17 cellular contexts compared by ENCODE assay signal in genomic region chr20:55740076-55740475, GRCh38.
A peak's percentile ranks its signal among the peaks of the same experiment; 100 is the strongest.
DNase-seq lines count a peak whose midpoint lies in the region; ATAC-seq and TF ChIP-seq lines count a peak whose summit lies in the region.
"Had no signal": no experiment of that assay in that cellular context is flagged by ENCODE, and none has a peak within 500 bp of the region (broad histone marks: within the 10 kb centered on the region; RNA-seq: fewer than 3 reads in every experiment).

No MANE protein-coding gene starts in this region.

- H2AFZ ChIP-seq in mammary epithelial cell (ENCODE audit: low read depth, low read length) (no peak overlapping the region), neuronal stem cell (ENCODE audit: low read length) (peak overlapping the region; percentile 44)
- H2AFZ ChIP-seq: GM23338 had no signal

- no peak overlapping the region for H3K14ac ChIP-seq in neuronal stem cell (ENCODE audit: low read length)

- H3K23ac ChIP-seq in neuronal stem cell (ENCODE audit: low read depth, low read length, poor library complexity), result no peak overlapping the region

- no peaks in the 10 kb centered on the region for H3K79me1 ChIP-seq in neuronal stem cell (ENCODE audit: low read depth, low read length)

- TF ChIP-seq POLR2A in breast epithelium (IDR thresholded peaks at IDR 0.05), result no peak

- H3K27me3 ChIP-seq in mammary epithelial cell (ENCODE audit: insufficient read depth, low read length), result no peaks in the 10 kb centered on the region
- H3K27me3 ChIP-seq in breast epithelium, result no peaks in the 10 kb centered on the region
- no peaks in the 10 kb centered on the region for H3K27me3 ChIP-seq in foreskin keratinocyte
- no peaks in the 10 kb centered on the region for H3K27me3 ChIP-seq in neuronal stem cell (ENCODE audit: control insufficient read depth in 3 of 3, insufficient read depth in 3 of 3, low read depth in 1 of 3, low read length in 3 of 3)
- H3K27me3 ChIP-seq: BLaER1 had no signal

- H3K27ac ChIP-seq in mammary epithelial cell (ENCODE audit: insufficient read depth, low read depth, low read length) (no peak overlapping the region), breast epithelium (no peak overlapping the region), foreskin keratinocyte (no peak overlapping the region), neuronal stem cell (replicated peaks; ENCODE audit: low read length) (no peak overlapping the region)
- H3K27ac ChIP-seq: 22Rv1, BLaER1, C4-2B had no signal

- no peak overlapping the region for H3K4ac ChIP-seq in neuronal stem cell (ENCODE audit: low read length)

- H2BK15ac ChIP-seq in neuronal stem cell (ENCODE audit: low read length), result no peak overlapping the region

- dilution Hi-C loops in mammary epithelial cell (cut with HindIII; ENCODE audit: low sequenced_read_pairs), result no loop called here

- H3K9ac ChIP-seq in mammary epithelial cell (ENCODE audit: insufficient read depth, low read length) (no peak overlapping the region), neuronal stem cell (ENCODE audit: low read depth, low read length, poor library complexity) (no peak overlapping the region)
- H3K9ac ChIP-seq: BLaER1 had no signal

- no peak overlapping the region for H2BK5ac ChIP-seq in neuronal stem cell (ENCODE audit: low read length)

- BruUV-seq in mammary epithelial cell (replicated peaks; lab: Mats Ljungman, UMichigan), result no TSS peak

- H3K4me3 ChIP-seq in mammary epithelial cell (replicated peaks in 1 of 3; ENCODE audit: insufficient read depth in 1 of 3, low read depth in 2 of 3, low read length in 3 of 3), result no peak overlapping the region
- H3K4me3 ChIP-seq in breast epithelium, result no peak overlapping the region
- no peak overlapping the region for H3K4me3 ChIP-seq in neuronal stem cell (ENCODE audit: low read length in 2 of 2)
- H3K4me3 ChIP-seq: BLaER1, GM23338, HAP-1 had no signal

- in situ Hi-C loops in mammary epithelial cell (cut with MboI; ENCODE audit: low sequenced_read_pairs in 2 of 2), result no loop called here

- CTCF ChIA-PET in mammary epithelial cell (lab: Charles Lee; ENCODE audit: low non-redundant PET), result no interaction called here

- no peak overlapping the region for H2AK5ac ChIP-seq in neuronal stem cell (ENCODE audit: low read depth, low read length)

- H3K4me1 ChIP-seq in mammary epithelial cell (ENCODE audit: insufficient read depth, low read length) (no peaks in the 10 kb centered on the region), breast epithelium (no peaks in the 10 kb centered on the region), foreskin keratinocyte (no peaks in the 10 kb centered on the region), neuronal stem cell (ENCODE audit: control insufficient read depth in 2 of 2, insufficient read depth in 1 of 2, low read depth in 1 of 2, low read length in 2 of 2) (no peaks in the 10 kb centered on the region)
- H3K4me1 ChIP-seq: BLaER1, Caco-2, HAP-1 had no signal

- H3K18ac ChIP-seq in neuronal stem cell (ENCODE audit: low read length), result no peak overlapping the region

- no peak overlapping the region for H4K91ac ChIP-seq in neuronal stem cell (ENCODE audit: low read depth, low read length, poor library complexity)

- H2BK12ac ChIP-seq in neuronal stem cell (ENCODE audit: low read length), result no peak overlapping the region

- peaks cover 3% of the 10 kb centered on the region for H3K9me3 ChIP-seq in mammary epithelial cell (replicated peaks; ENCODE audit: insufficient read depth, low read length)
- no peaks in the 10 kb centered on the region for H3K9me3 ChIP-seq in breast epithelium
- no peaks in the 10 kb centered on the region for H3K9me3 ChIP-seq in neuronal stem cell (replicated peaks in 1 of 2; ENCODE audit: control insufficient read depth in 2 of 2, insufficient read depth in 1 of 2, low read depth in 1 of 2, low read length in 2 of 2)
- H3K9me3 ChIP-seq: BLaER1, HAP-1 had no signal

- H3K36me3 ChIP-seq in mammary epithelial cell (ENCODE audit: insufficient read depth, low read length) (no peaks in the 10 kb centered on the region), breast epithelium (no peaks in the 10 kb centered on the region), neuronal stem cell (replicated peaks in 1 of 2; ENCODE audit: control insufficient read depth in 2 of 2, insufficient read depth in 2 of 2, low read length in 2 of 2) (no peaks in the 10 kb centered on the region)
- H3K36me3 ChIP-seq: BLaER1, HAP-1 had no signal

- WGBS in mammary epithelial cell (ENCODE audit: low coverage, missing lambda C conversion rate), result 30% methylated on average over 8 of the region's 8 CpGs
- WGBS in neuronal stem cell (ENCODE audit: extremely low coverage in 2 of 2, insufficient read length in 2 of 2, insufficient replicate concordance in 1 of 2), 2 donors, result no CpG with 5 or more reads among the region's 8 CpGs

- no peak overlapping the region for H2BK120ac ChIP-seq in neuronal stem cell (ENCODE audit: low read depth, low read length)

- H4K20me1 ChIP-seq in mammary epithelial cell (ENCODE audit: insufficient read depth, low read length), result no peaks in the 10 kb centered on the region
- H4K20me1 ChIP-seq: BLaER1 had no signal

- H3K4me2 ChIP-seq in mammary epithelial cell (ENCODE audit: insufficient read depth, low read depth, low read length), result no peak overlapping the region
- no peak overlapping the region for H3K4me2 ChIP-seq in neuronal stem cell (ENCODE audit: insufficient read depth, low read length, poor library complexity, severe bottlenecking)
- H3K4me2 ChIP-seq: BLaER1, GM23338 had no signal

- DNase-seq in mammary epithelial cell (peak; percentile 49), breast epithelium (ENCODE audit: low spot score in 2 of 2) (no peak), foreskin keratinocyte (peak; percentile 68 to 80), neuronal stem cell (ENCODE audit: low spot score) (no peak), activated T-cell treated with anti-CD3 and anti-CD28 coated beads for 4 hours (no peak)
- DNase-seq: Caco-2; CD4-positive, CD25-positive, alpha-beta regulatory T cell; CD8-positive, alpha-beta T cell; DMS153; DND-41; HFFc6 had no signal

- no peak for TF ChIP-seq CTCF in mammary epithelial cell (conservative IDR thresholded peaks at IDR 0.05 in 1 of 2, IDR thresholded peaks at IDR 0.05 in 1 of 2; ENCODE audit: extremely low read depth in 1 of 2, insufficient read depth in 1 of 2, low read depth in 1 of 2, low read length in 2 of 2)
- no peak for TF ChIP-seq CTCF in breast epithelium (IDR thresholded peaks at IDR 0.05)
- TF ChIP-seq CTCF in foreskin keratinocyte (conservative IDR thresholded peaks at IDR 0.05), result no peak

- H4K8ac ChIP-seq in neuronal stem cell (ENCODE audit: low read depth, low read length), result no peak overlapping the region

- intact Hi-C loops in mammary epithelial cell (cut with micrococcal nuclease), result no loop called here
- intact Hi-C loops in breast epithelium (cut with DNase I; ENCODE audit: low total_unique reads), result no loop called here

- H3K79me2 ChIP-seq in mammary epithelial cell (ENCODE audit: insufficient read depth, low read length), result no peaks in the 10 kb centered on the region

- ATAC-seq in foreskin keratinocyte (peak; percentile 41), GM18520 (IDR thresholded peaks at IDR 0.05; ENCODE audit: unreplicated experiment) (no peak)
- ATAC-seq: CD8-positive, alpha-beta T cell; GM23338 had no signal

Comparison
In these comparisons a context has a peak if more than half of its experiments do, and no peak if none do; other contexts are left out.
1. DNase-seq: peak in mammary epithelial cell (single experiment) and foreskin keratinocyte (2 of 2); none in breast epithelium (0 of 2), neuronal stem cell (single experiment) and activated T-cell treated with anti-CD3 and anti-CD28 coated beads for 4 hours (single experiment).